ENCODE assay signal across 1 cellular context in the genomic region with DNA sequence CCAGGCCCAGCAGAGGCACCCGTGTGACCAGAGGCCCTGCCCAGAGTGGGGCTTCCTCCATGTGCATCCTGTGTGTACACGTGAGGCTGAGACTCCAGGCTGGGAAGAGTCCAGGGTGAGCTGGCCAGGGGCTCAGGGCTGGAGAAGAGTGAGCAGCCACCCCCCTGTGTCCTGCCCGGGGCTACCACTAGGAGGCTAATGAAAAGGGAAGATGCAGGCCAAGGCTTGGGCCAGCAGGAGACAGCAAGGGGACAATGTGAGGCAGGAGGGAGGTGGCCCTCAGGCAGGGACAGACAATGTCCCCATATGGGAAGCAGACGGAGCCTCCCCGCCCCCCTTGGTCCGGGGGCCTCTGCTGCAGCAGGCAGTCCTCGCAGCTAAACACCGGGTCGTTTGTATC.
TF ChIP-seq lines count a peak whose summit lies in the region.

No MANE protein-coding gene starts in this region.

TF ChIP-seq in HCT116, 20 proteins besides CTCF, POLR2A, EP300 and RAD21 (continued from another document):
- TF ChIP-seq, protein P1, sequence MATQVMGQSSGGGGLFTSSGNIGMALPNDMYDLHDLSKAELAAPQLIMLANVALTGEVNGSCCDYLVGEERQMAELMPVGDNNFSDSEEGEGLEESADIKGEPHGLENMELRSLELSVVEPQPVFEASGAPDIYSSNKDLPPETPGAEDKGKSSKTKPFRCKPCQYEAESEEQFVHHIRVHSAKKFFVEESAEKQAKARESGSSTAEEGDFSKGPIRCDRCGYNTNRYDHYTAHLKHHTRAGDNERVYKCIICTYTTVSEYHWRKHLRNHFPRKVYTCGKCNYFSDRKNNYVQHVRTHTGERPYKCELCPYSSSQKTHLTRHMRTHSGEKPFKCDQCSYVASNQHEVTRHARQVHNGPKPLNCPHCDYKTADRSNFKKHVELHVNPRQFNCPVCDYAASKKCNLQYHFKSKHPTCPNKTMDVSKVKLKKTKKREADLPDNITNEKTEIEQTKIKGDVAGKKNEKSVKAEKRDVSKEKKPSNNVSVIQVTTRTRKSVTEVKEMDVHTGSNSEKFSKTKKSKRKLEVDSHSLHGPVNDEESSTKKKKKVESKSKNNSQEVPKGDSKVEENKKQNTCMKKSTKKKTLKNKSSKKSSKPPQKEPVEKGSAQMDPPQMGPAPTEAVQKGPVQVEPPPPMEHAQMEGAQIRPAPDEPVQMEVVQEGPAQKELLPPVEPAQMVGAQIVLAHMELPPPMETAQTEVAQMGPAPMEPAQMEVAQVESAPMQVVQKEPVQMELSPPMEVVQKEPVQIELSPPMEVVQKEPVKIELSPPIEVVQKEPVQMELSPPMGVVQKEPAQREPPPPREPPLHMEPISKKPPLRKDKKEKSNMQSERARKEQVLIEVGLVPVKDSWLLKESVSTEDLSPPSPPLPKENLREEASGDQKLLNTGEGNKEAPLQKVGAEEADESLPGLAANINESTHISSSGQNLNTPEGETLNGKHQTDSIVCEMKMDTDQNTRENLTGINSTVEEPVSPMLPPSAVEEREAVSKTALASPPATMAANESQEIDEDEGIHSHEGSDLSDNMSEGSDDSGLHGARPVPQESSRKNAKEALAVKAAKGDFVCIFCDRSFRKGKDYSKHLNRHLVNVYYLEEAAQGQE (IDR thresholded peaks at IDR 0.05; ENCODE audit: low read depth): no peak
- TF ChIP-seq, protein P2, sequence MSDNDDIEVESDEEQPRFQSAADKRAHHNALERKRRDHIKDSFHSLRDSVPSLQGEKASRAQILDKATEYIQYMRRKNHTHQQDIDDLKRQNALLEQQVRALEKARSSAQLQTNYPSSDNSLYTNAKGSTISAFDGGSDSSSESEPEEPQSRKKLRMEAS (IDR thresholded peaks at IDR 0.05): no peak
- no peak for TF ChIP-seq SP1 (IDR thresholded peaks at IDR 0.05; ENCODE audit: low read depth)
TF ChIP-seq in HCT116: peak in this region for 0.
